8 cellular contexts compared by ENCODE assay signal in genomic region chr10:124740374-124741280, GRCh38. TPM values are rescaled to one million over a fixed set of nuclear protein-coding genes. Genes with fewer than 3 reads are reported as not detected.
A peak's percentile ranks its signal among the peaks of the same experiment; 100 is the strongest.
DNase-seq lines count a peak whose midpoint lies in the region; ATAC-seq and TF ChIP-seq lines count a peak whose summit lies in the region.

No MANE protein-coding gene starts in this region.

- peaks cover 81% of the 10 kb centered on the region for H3K4me1 Mint-ChIP-seq in activated naive CD4-positive, alpha-beta T cell treated with anti-CD3 and anti-CD28 coated beads, Interleukin-2, amount 10 ng/mL, durations not matched to agents 7 days and 5 days
- H3K4me1 Mint-ChIP-seq in activated B cell treated with CpG ODN at 0.5 μM for 24 hours, result peaks cover 82% of the 10 kb centered on the region
- H3K4me1 Mint-ChIP-seq in glutamatergic neuron (ENCODE audit: low read depth, unreplicated experiment), result peaks cover 55% of the 10 kb centered on the region

- H3K27ac Mint-ChIP-seq in activated naive CD4-positive, alpha-beta T cell treated with anti-CD3 and anti-CD28 coated beads, Interleukin-2, amount 10 ng/mL, durations not matched to agents 7 days and 5 days, result peak overlapping the region; percentile 82
- H3K27ac Mint-ChIP-seq in activated B cell treated with CpG ODN at 0.5 μM for 24 hours (peak overlapping the region; percentile 97), glutamatergic neuron (ENCODE audit: unreplicated experiment) (peak overlapping the region; percentile 60)

- ATAC-seq in HG03378 (IDR thresholded peaks at IDR 0.05; ENCODE audit: unreplicated experiment), result peak; percentile 21
- peak; percentile 40 for ATAC-seq in activated B cell treated with CpG ODN at 0.5 μM for 24 hours (ENCODE audit: low read depth)

- CTCF ChIA-PET in activated naive CD4-positive, alpha-beta T cell treated with anti-CD3 and anti-CD28 coated beads, Interleukin-2, amount 10 ng/mL, durations not matched to agents 7 days and 5 days (lab: Charles Lee), result interaction anchor here (0.6 to 4.6 kb wide), 41 partner anchors 8 to 214 kb away, joined by 3 to 60 read pairs (median 5); partner anchors contain the start of gene ABRAXAS2
- CTCF ChIA-PET in activated B cell treated with CpG ODN at 0.5 μM for 24 hours (lab: Charles Lee), result interaction anchor here (0.7 to 4.9 kb wide), 44 partner anchors 12 to 746 kb away, joined by 3 to 178 read pairs (median 10); no protein-coding TSS in a partner anchor

- TF ChIP-seq CTCF in activated B cell treated with CpG ODN at 0.5 μM for 24 hours (IDR thresholded peaks at IDR 0.05) (no peak), glutamatergic neuron (IDR thresholded peaks at IDR 0.05; ENCODE audit: partially characterized antibody, unreplicated experiment) (no peak)

- intact Hi-C loops in activated B cell treated with CpG ODN at 0.5 μM for 24 hours (cut with micrococcal nuclease), result loop anchor here (1.0 to 2.0 kb wide), 13 partner anchors 7 to 210 kb away; no protein-coding TSS in a partner anchor
- intact Hi-C loops in posterior vena cava (cut with DNase I), result loop anchor here in 1 of 2 donors (5.0 kb wide), 3 partner anchors 38 to 208 kb away; no protein-coding TSS in a partner anchor

- H3K4me3 Mint-ChIP-seq in activated naive CD4-positive, alpha-beta T cell treated with anti-CD3 and anti-CD28 coated beads, Interleukin-2, amount 10 ng/mL, durations not matched to agents 7 days and 5 days, result peak overlapping the region; percentile 72
- H3K4me3 Mint-ChIP-seq in activated B cell treated with CpG ODN at 0.5 μM for 24 hours (peak overlapping the region; percentile 97), glutamatergic neuron (ENCODE audit: unreplicated experiment) (peak overlapping the region; percentile 90)

- H3K27me3 Mint-ChIP-seq in activated naive CD4-positive, alpha-beta T cell treated with anti-CD3 and anti-CD28 coated beads, Interleukin-2, amount 10 ng/mL, durations not matched to agents 7 days and 5 days, result peaks cover 15% of the 10 kb centered on the region
- H3K27me3 Mint-ChIP-seq in activated B cell treated with CpG ODN at 0.5 μM for 24 hours, result no peaks in the 10 kb centered on the region
- H3K27me3 Mint-ChIP-seq in glutamatergic neuron (ENCODE audit: unreplicated experiment), result peaks cover 15% of the 10 kb centered on the region

- POLR2A ChIA-PET in activated B cell treated with CpG ODN at 0.5 μM for 24 hours (lab: Charles Lee), result interaction anchor here (0.7 to 5.2 kb wide), 36 partner anchors 9 to 279 kb away, joined by 3 to 312 read pairs (median 9); partner anchors contain the start of gene LHPP

- DNase-seq in activated naive CD4-positive, alpha-beta T cell treated with anti-CD3 and anti-CD28 coated beads, Interleukin-2, amount 10 ng/mL, durations not matched to agents 7 days and 5 days, result no peak
- DNase-seq in activated naive CD4-positive, alpha-beta T cell (lab: John Stamatoyannopoulos, UW), result no peak
- DNase-seq in activated B cell treated with CpG ODN at 0.5 μM for 24 hours, result no peak
- no peak for DNase-seq in glutamatergic neuron
- peak; percentile 91 for DNase-seq in posterior vena cava (ENCODE audit: low spot score)
- no peak for DNase-seq in NCI-H2227 (lab: John Stamatoyannopoulos, UW; ENCODE audit: unreplicated experiment)
- DNase-seq in SHP77 (lab: John Stamatoyannopoulos, UW), result no peak

- no peaks in the 10 kb centered on the region for H3K9me3 Mint-ChIP-seq in activated naive CD4-positive, alpha-beta T cell treated with anti-CD3 and anti-CD28 coated beads, Interleukin-2, amount 10 ng/mL, durations not matched to agents 7 days and 5 days
- H3K9me3 Mint-ChIP-seq in activated B cell treated with CpG ODN at 0.5 μM for 24 hours, result no peaks in the 10 kb centered on the region
- H3K9me3 Mint-ChIP-seq in glutamatergic neuron (ENCODE audit: unreplicated experiment), result peaks cover 6% of the 10 kb centered on the region

- peaks cover 28% of the 10 kb centered on the region for H3K36me3 Mint-ChIP-seq in activated naive CD4-positive, alpha-beta T cell treated with anti-CD3 and anti-CD28 coated beads, Interleukin-2, amount 10 ng/mL, durations not matched to agents 7 days and 5 days
- H3K36me3 Mint-ChIP-seq in activated B cell treated with CpG ODN at 0.5 μM for 24 hours (ENCODE audit: low read depth) (peaks cover 25% of the 10 kb centered on the region), glutamatergic neuron (ENCODE audit: unreplicated experiment) (no peaks in the 10 kb centered on the region)

RNA-seq across cellular contexts. Expression of gene FAM53B, which starts 3.6 kb away (rescaled TPM):
- total RNA-seq in activated B cell treated with CpG ODN at 0.5 μM for 24 hours (70.9 and 73.9 TPM in 2 replicates), glutamatergic neuron (ENCODE audit: unreplicated experiment) (30.5 TPM), posterior vena cava (10 to 100 TPM; 15.6 to 21.4 TPM)

RNA-seq across cellular contexts. Expression of gene EEF1AKMT2, which starts 51.1 kb away (rescaled TPM):
- 16.5 and 17.0 TPM in 2 replicates for total RNA-seq in activated B cell treated with CpG ODN at 0.5 μM for 24 hours
- total RNA-seq in glutamatergic neuron (ENCODE audit: unreplicated experiment), result 18.4 TPM
- total RNA-seq in posterior vena cava, result 10 to 100 TPM; 14.8 to 15.3 TPM
